Comparison of ENCODE assay signal across 9 cellular contexts in the genomic region with DNA sequence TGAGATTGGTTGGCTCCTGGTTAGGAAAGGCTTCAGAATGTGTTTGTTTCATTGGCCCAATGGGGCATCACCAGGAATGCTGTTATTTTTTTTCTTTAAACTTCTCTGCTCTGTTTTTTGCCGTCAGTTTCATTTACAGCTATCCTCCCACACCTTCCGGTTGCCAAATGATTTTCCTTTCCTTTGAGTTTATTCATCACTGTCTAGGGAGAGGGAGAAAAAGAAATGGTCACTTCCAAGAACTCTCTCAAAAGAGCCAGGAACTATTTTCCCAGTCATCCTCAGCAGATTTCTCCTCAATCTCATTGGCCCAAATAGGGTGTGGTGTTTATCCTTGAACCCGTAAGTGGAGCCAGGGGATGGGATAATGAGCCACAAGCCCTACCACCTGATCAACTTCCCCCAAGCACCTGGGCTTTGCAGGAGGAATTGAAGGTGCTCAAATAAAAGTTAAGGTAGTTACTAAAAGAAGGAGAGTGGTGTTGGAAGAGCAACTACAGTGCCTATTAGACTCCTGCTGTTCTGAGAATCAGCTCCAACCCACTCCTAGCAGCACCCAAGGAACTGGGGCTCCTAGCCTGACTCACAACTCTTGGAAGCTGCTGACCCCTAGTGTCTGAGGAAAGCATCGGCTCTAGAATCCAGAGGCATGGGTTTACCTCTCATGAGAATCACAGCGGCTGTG. TPM values are rescaled to one million over a fixed set of nuclear protein-coding genes. Genes with fewer than 3 reads are reported as not detected.
DNase-seq lines count a peak whose midpoint lies in the region; ATAC-seq and TF ChIP-seq lines count a peak whose summit lies in the region.
"Had no signal": no experiment of that assay in that cellular context is flagged by ENCODE, and none has a peak within 500 bp of the region (broad histone marks: within the 10 kb centered on the region; RNA-seq: fewer than 3 reads in every experiment).

No MANE protein-coding gene starts in this region.

- H3K9me3 Mint-ChIP-seq in effector memory CD8-positive, alpha-beta T cell, result no peaks in the 10 kb centered on the region
- H3K9me3 Mint-ChIP-seq: activated T-cell treated with anti-CD3 and anti-CD28 coated beads, Interleukin-2, amount 50 U/mL, for 4 hours had no signal

- DNase-seq in DMS 273 (lab: John Stamatoyannopoulos, UW; ENCODE audit: unreplicated experiment) (peak; percentile 94), NCI-H2107 (lab: John Stamatoyannopoulos, UW) (peak; percentile 90), fibroblast of villous mesenchyme (ENCODE audit: low read depth) (peak; percentile 91), omental fat pad (ENCODE audit: low spot score) (no peak)
- DNase-seq in effector memory CD8-positive, alpha-beta T cell, result no peak
- DNase-seq: activated T-cell treated with anti-CD3 and anti-CD28 coated beads, Interleukin-2, amount 50 U/mL, for 4 hours had no signal

- no peaks in the 10 kb centered on the region for H3K36me3 Mint-ChIP-seq in effector memory CD8-positive, alpha-beta T cell (ENCODE audit: insufficient read depth)

- no peaks in the 10 kb centered on the region for H3K27me3 Mint-ChIP-seq in effector memory CD8-positive, alpha-beta T cell

- no peak overlapping the region for H3K27ac ChIP-seq in VCaP

- no peak overlapping the region for H3K27ac Mint-ChIP-seq in effector memory CD8-positive, alpha-beta T cell

- H3K4me1 Mint-ChIP-seq in effector memory CD8-positive, alpha-beta T cell (ENCODE audit: low read depth in 2 of 2), result no peaks in the 10 kb centered on the region

- ATAC-seq in GM19043 (IDR thresholded peaks at IDR 0.05; ENCODE audit: low read depth, unreplicated experiment), result peak; percentile 88
- peak; percentile 92 for ATAC-seq in HG03097 (IDR thresholded peaks at IDR 0.05; ENCODE audit: low FRiP score, unreplicated experiment)
- peak; percentile 91 for ATAC-seq in omental fat pad (ENCODE audit: low FRiP score)
- no peak for ATAC-seq in effector memory CD8-positive, alpha-beta T cell (replicated peaks)

- TF ChIP-seq CTCF in VCaP (conservative IDR thresholded peaks at IDR 0.05) (peak; percentile 90), fibroblast of villous mesenchyme (IDR thresholded peaks at IDR 0.05; ENCODE audit: insufficient read depth, low read depth, low read length) (peak; percentile 99), omental fat pad (IDR thresholded peaks at IDR 0.05) (peak in 2 of 3 donors; percentile 41 to 71)

- H3K4me3 Mint-ChIP-seq in effector memory CD8-positive, alpha-beta T cell, result no peak overlapping the region
- H3K4me3 Mint-ChIP-seq: activated T-cell treated with anti-CD3 and anti-CD28 coated beads, Interleukin-2, amount 50 U/mL, for 4 hours had no signal

- H3K4me3 ChIP-seq in fibroblast of villous mesenchyme (ENCODE audit: low read depth, low read length), result no peak overlapping the region

RNA-seq across cellular contexts. Expression of gene SCHIP1, which starts 34.8 kb away (rescaled TPM):
- total RNA-seq in fibroblast of villous mesenchyme, result 2.3 and 4.7 TPM in 2 replicates
- total RNA-seq in omental fat pad, result 10 to 100 TPM in 1 of 4 donors, 1 to 10 TPM in 3; 2.7 to 13.9 (median 6.0) TPM
- total RNA-seq: activated T-cell treated with anti-CD3 and anti-CD28 coated beads, Interleukin-2, amount 50 U/mL, for 4 hours had no signal

Comparison
In these comparisons a context has a peak if more than half of its experiments do, and no peak if none do; other contexts are left out.
1. DNase-seq: peak in DMS 273 (single experiment), NCI-H2107 (single experiment) and fibroblast of villous mesenchyme (single experiment); none in omental fat pad (single experiment) and effector memory CD8-positive, alpha-beta T cell (0 of 3).
2. Peak in every context shown above with its lines, with median percentiles within 50 percentile points of each other: CTCF ChIP-seq.